34 cellular contexts compared by ENCODE assay signal in genomic region chr13:111318396-111318795, GRCh38. TPM values are rescaled to one million over a fixed set of nuclear protein-coding genes. Genes with fewer than 3 reads are reported as not detected.
"Had no signal": no experiment of that assay in that cellular context is flagged by ENCODE, and none has a peak within 500 bp of the region (broad histone marks: within the 10 kb centered on the region; RNA-seq: fewer than 3 reads in every experiment).

No MANE protein-coding gene starts in this region.

- H3K27ac Mint-ChIP-seq: activated naive CD4-positive, alpha-beta T cell treated with anti-CD3 and anti-CD28 coated beads, Interleukin-2, amount 10 ng/mL, durations not matched to agents 7 days and 5 days; activated naive CD8-positive, alpha-beta T cell treated with anti-CD3 and anti-CD28 coated beads, Interleukin-2, amount 10 ng/mL, durations not matched to agents 7 days and 5 days; activated T-cell treated with anti-CD3 and anti-CD28 coated beads, Interleukin-2, amount 50 U/mL, for 24 hours; brain; effector memory CD8-positive, alpha-beta T cell; mesothelial cell of epicardium; progenitor cell of endocrine pancreas; stimulated activated memory B cell treated with anti-CD40 and anti-IgM and Interleukin-4, amounts not matched to agents 10 μg/mL and 1 μg/mL and 100 μg/mL, for 72 hours; T-helper 2 cell treated with Interferon-gamma antibody and Interleukin-4, amounts not matched to agents 5 μg/mL and 100 μg/mL, for 36 hours had no signal

- H3K27ac ChIP-seq: ascending aorta, cardiac muscle cell, coronary artery, gastroesophageal sphincter, hepatocyte, sigmoid colon, stomach, thyroid gland, upper lobe of right lung had no signal

- DNase-seq: activated CD4-positive, alpha-beta T cell treated with anti-CD3 and anti-CD28 coated beads for 4 hours; activated CD4-positive, alpha-beta T cell treated with anti-CD3 and anti-CD28 coated beads, Interleukin-2, amount 50 U/mL, for 4 hours; activated gamma-delta T cell; activated naive CD4-positive, alpha-beta T cell treated with anti-CD3 and anti-CD28 coated beads, Interleukin-2, amount 10 ng/mL, durations not matched to agents 7 days and 5 days; activated naive CD8-positive, alpha-beta T cell treated with anti-CD3 and anti-CD28 coated beads, Interleukin-2, amount 10 ng/mL, durations not matched to agents 7 days and 5 days; activated T-cell treated with anti-CD3 and anti-CD28 coated beads, Interleukin-2, amount 50 U/mL, for 24 hours; cerebellar nuclear complex; effector memory CD8-positive, alpha-beta T cell; left colon; naive B cell; retina; sigmoid colon; small intestine; stimulated activated CD4-positive, alpha-beta T cell treated with anti-CD3 and anti-CD28 coated beads, Interleukin-1b, Interleukin-23, amount 100 ng/mL, for 48 hours; stimulated activated CD4-positive, alpha-beta T cell treated with anti-CD3 and anti-CD28 coated beads, Interleukin-4, amount 100 ng/mL, for 4 hours; stimulated activated CD8-positive, alpha-beta memory T cell treated with anti-CD3 and anti-CD28 coated beads, Interleukin-4, amount 100 ng/mL, for 48 hours; stomach; T-helper 1 cell; thyroid gland; upper lobe of right lung had no signal

- H3K4me1 ChIP-seq: gastroesophageal sphincter, sigmoid colon, stomach, thyroid gland, upper lobe of right lung had no signal

- ATAC-seq: effector memory CD8-positive, alpha-beta T cell; gastroesophageal sphincter; left colon; stimulated activated memory B cell treated with anti-CD40 and anti-IgM and Interleukin-4, amounts not matched to agents 10 μg/mL and 1 μg/mL and 100 μg/mL, for 72 hours; upper lobe of right lung had no signal

- H3K9me3 Mint-ChIP-seq: activated naive CD4-positive, alpha-beta T cell treated with anti-CD3 and anti-CD28 coated beads, Interleukin-2, amount 10 ng/mL, durations not matched to agents 7 days and 5 days; activated naive CD8-positive, alpha-beta T cell treated with anti-CD3 and anti-CD28 coated beads, Interleukin-2, amount 10 ng/mL, durations not matched to agents 7 days and 5 days; activated T-cell treated with anti-CD3 and anti-CD28 coated beads, Interleukin-2, amount 50 U/mL, for 24 hours; effector memory CD8-positive, alpha-beta T cell; mesothelial cell of epicardium; T-helper 2 cell treated with Interferon-gamma antibody and Interleukin-4, amounts not matched to agents 5 μg/mL and 100 μg/mL, for 36 hours had no signal

- H3K4me3 Mint-ChIP-seq: activated naive CD4-positive, alpha-beta T cell treated with anti-CD3 and anti-CD28 coated beads, Interleukin-2, amount 10 ng/mL, durations not matched to agents 7 days and 5 days; activated naive CD8-positive, alpha-beta T cell treated with anti-CD3 and anti-CD28 coated beads, Interleukin-2, amount 10 ng/mL, durations not matched to agents 7 days and 5 days; activated T-cell treated with anti-CD3 and anti-CD28 coated beads, Interleukin-2, amount 50 U/mL, for 24 hours; brain; effector memory CD8-positive, alpha-beta T cell; mesothelial cell of epicardium; stimulated activated memory B cell treated with anti-CD40 and anti-IgM and Interleukin-4, amounts not matched to agents 10 μg/mL and 1 μg/mL and 100 μg/mL, for 72 hours; T-helper 2 cell treated with Interferon-gamma antibody and Interleukin-4, amounts not matched to agents 5 μg/mL and 100 μg/mL, for 36 hours had no signal

- H3K36me3 Mint-ChIP-seq: activated naive CD4-positive, alpha-beta T cell treated with anti-CD3 and anti-CD28 coated beads, Interleukin-2, amount 10 ng/mL, durations not matched to agents 7 days and 5 days had no signal

- H3K36me3 ChIP-seq: cardiac muscle cell, sigmoid colon, thyroid gland, upper lobe of right lung had no signal

- H3K4me3 ChIP-seq: ascending aorta, cardiac muscle cell, coronary artery, gastroesophageal sphincter, hepatocyte, sigmoid colon, stomach, thyroid gland, upper lobe of right lung had no signal

- H3K4me1 Mint-ChIP-seq: activated naive CD4-positive, alpha-beta T cell treated with anti-CD3 and anti-CD28 coated beads, Interleukin-2, amount 10 ng/mL, durations not matched to agents 7 days and 5 days; activated naive CD8-positive, alpha-beta T cell treated with anti-CD3 and anti-CD28 coated beads, Interleukin-2, amount 10 ng/mL, durations not matched to agents 7 days and 5 days; brain; stimulated activated memory B cell treated with anti-CD40 and anti-IgM and Interleukin-4, amounts not matched to agents 10 μg/mL and 1 μg/mL and 100 μg/mL, for 72 hours had no signal

- FAIRE-seq: endothelial cell of umbilical vein, keratinocyte, small intestine had no signal

- H3K27me3 Mint-ChIP-seq: activated naive CD4-positive, alpha-beta T cell treated with anti-CD3 and anti-CD28 coated beads, Interleukin-2, amount 10 ng/mL, durations not matched to agents 7 days and 5 days; activated naive CD8-positive, alpha-beta T cell treated with anti-CD3 and anti-CD28 coated beads, Interleukin-2, amount 10 ng/mL, durations not matched to agents 7 days and 5 days; activated T-cell treated with anti-CD3 and anti-CD28 coated beads, Interleukin-2, amount 50 U/mL, for 24 hours; brain; effector memory CD8-positive, alpha-beta T cell; naive B cell; progenitor cell of endocrine pancreas; stimulated activated memory B cell treated with anti-CD40 and anti-IgM and Interleukin-4, amounts not matched to agents 10 μg/mL and 1 μg/mL and 100 μg/mL, for 72 hours had no signal

- H3K9me3 ChIP-seq: ascending aorta, sigmoid colon, thyroid gland, upper lobe of right lung had no signal

RNA-seq across cellular contexts. Expression of gene TEX29, which starts 2.0 kb away (rescaled TPM):
- total RNA-seq: ascending aorta, cardiac muscle cell, endothelial cell of umbilical vein, fibroblast of villous mesenchyme, stomach, thyroid gland had no signal
- polyA plus RNA-seq: cardiac muscle cell, liver had no signal
